In the genomic region with DNA sequence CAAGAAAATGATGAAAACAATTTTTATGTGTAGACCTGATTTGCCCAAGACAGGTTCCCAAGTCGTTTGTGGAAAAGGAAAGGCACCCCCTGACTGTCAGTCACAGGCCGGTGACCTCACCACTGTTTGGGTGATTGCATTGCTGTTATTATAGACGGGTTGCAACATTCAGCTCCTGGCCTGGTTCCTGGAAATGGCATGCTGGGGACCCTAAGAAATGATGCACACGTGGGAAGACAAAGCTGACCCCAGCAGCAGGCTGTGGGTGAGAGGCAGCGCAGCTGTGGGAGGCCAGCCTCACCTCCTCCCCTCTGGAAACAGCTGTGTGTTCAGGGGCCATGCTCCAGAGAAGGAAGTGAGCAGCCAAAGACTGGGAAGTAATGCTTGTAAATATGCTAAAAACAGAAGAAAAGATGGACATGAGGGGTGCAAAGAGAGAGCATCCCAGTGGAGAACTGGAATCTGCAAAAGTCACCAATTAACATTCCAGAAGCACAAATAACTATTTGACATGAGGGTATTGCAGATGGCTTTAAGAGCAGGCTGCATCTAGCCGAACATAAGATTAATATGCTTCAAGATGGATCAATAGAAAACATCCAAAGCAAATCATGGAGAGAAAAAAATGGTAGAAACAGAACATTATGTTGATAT, we compare ENCODE assay signal across 13 cellular contexts. TPM values are rescaled to one million over a fixed set of nuclear protein-coding genes. Genes with fewer than 3 reads are reported as not detected.
A peak's percentile ranks its signal among the peaks of the same experiment; 100 is the strongest.
DNase-seq lines count a peak whose midpoint lies in the region; ATAC-seq, FAIRE-seq and TF ChIP-seq lines count a peak whose summit lies in the region.
"Had no signal": no experiment of that assay in that cellular context is flagged by ENCODE, and none has a peak within 500 bp of the region (broad histone marks: within the 10 kb centered on the region; RNA-seq: fewer than 3 reads in every experiment).

No MANE protein-coding gene starts in this region.

- no peaks in the 10 kb centered on the region for H3K9me1 ChIP-seq in K562 (ENCODE audit: control insufficient read depth, insufficient read depth, low read length)

- ATAC-seq in K562 = no peak
- ATAC-seq in lower lobe of right lung = peak; percentile 75 to 88
- ATAC-seq in HG03439 (IDR thresholded peaks at IDR 0.05; ENCODE audit: unreplicated experiment) = no peak

- H2AFZ ChIP-seq in K562 (ENCODE audit: low read depth, low read length) = no peak overlapping the region

- no peak for TF ChIP-seq POLR2A in K562 (conservative IDR thresholded peaks at IDR 0.05)

- in situ Hi-C loops in KBM-7 (cut with MboI; ENCODE audit: low pct_unique_long_range_greater_than_20kb, low sequenced_read_pairs) = no loop called here
- in situ Hi-C loops in K562 (cut with MboI) = no loop called here

- H4K20me1 ChIP-seq in K562 (replicated peaks; ENCODE audit: control insufficient read depth, insufficient read depth, low read length) = no peaks in the 10 kb centered on the region

- intact Hi-C loops in K562 (cut with micrococcal nuclease) (no loop called here), lower lobe of right lung (cut with DNase I) (no loop called here)

- no peak overlapping the region for H3K9ac ChIP-seq in K562 (ENCODE audit: insufficient read depth in 1 of 2, low read depth in 2 of 2, low read length in 2 of 2)

- H3K27ac ChIP-seq in K562 (ENCODE audit: extremely low read depth, low read depth, low read length) (no peak overlapping the region), lower lobe of right lung (peak overlapping the region; percentile 18)
- H3K27ac ChIP-seq: cardiac muscle cell had no signal

- FAIRE-seq in K562 (lab: Jason Lieb, UNC) = no peak
- FAIRE-seq: keratinocyte had no signal

- TF ChIP-seq EP300 in K562 (IDR thresholded peaks at IDR 0.05; ENCODE audit: low read length) = no peak

- POLR2A ChIA-PET in K562 (lab: Yijun Ruan, JAX) (no interaction called here), GM10248 (lab: Yijun Ruan, JAX) (no interaction called here)

- 1% methylated on average over 6 of the region's 6 CpGs for WGBS in K562 (ENCODE audit: insufficient coverage, low coverage, missing lambda C conversion rate)

- TF ChIP-seq RAD21 in K562 (CRISPR knock-in tag; conservative IDR thresholded peaks at IDR 0.05 in 1 of 2, IDR thresholded peaks at IDR 0.05 in 1 of 2) = no peak

- BruUV-seq in K562 (replicated peaks; lab: Mats Ljungman, UMichigan) = no TSS peak

- H3K9me3 ChIP-seq in K562 (replicated peaks; ENCODE audit: control insufficient read depth, insufficient read depth, low read depth, low read length) (no peaks in the 10 kb centered on the region), lower lobe of right lung (no peaks in the 10 kb centered on the region)

- H3K4me2 ChIP-seq in K562 (ENCODE audit: insufficient read depth, low read length) = no peak overlapping the region

- TF ChIP-seq CTCF in K562 (IDR thresholded peaks at IDR 0.05 in 2 of 3, conservative IDR thresholded peaks at IDR 0.05 in 1 of 3; ENCODE audit: insufficient read depth in 2 of 3, low read depth in 1 of 3, low read length in 3 of 3) = no peak
- no peak for TF ChIP-seq CTCF in lower lobe of right lung (IDR thresholded peaks at IDR 0.05)
- no peak for TF ChIP-seq CTCF in GM10248 (IDR thresholded peaks at IDR 0.05; ENCODE audit: control extremely low read depth, extremely low read depth, low read depth, missing control alignments)

- H3K27me3 ChIP-seq in K562 (ENCODE audit: control insufficient read depth in 2 of 2, insufficient read depth in 2 of 2, low read length in 2 of 2) (peaks cover 24 to 51% of the 10 kb centered on the region in 2 experiments), lower lobe of right lung (ENCODE audit: low read depth) (no peaks in the 10 kb centered on the region)
- H3K27me3 ChIP-seq: cardiac muscle cell had no signal

- H3K4me1 ChIP-seq in K562 (replicated peaks in 1 of 2; ENCODE audit: control insufficient read depth in 2 of 2, insufficient read depth in 2 of 2, low read length in 2 of 2) (peaks cover 0 to 3% of the 10 kb centered on the region in 2 experiments; a peak in 1 of 5 replicates), lower lobe of right lung (peaks cover 36% of the 10 kb centered on the region)

- CTCF ChIA-PET in K562 (lab: Yijun Ruan, JAX; ENCODE audit: low intra/inter-chr PET ratio) (no interaction called here), GM10248 (lab: Yijun Ruan, JAX) (no interaction called here)

- DNase-seq in CD1c-positive myeloid dendritic cell (ENCODE audit: extremely low spot score) (peak; percentile 94), KBM-7 (peak; percentile 63), K562 (ENCODE audit: extremely low read depth in 1 of 4, low spot score in 3 of 4) (no peak), lower lobe of right lung (peak; percentile 84), foreskin melanocyte (no peak), NCI-H774 (lab: John Stamatoyannopoulos, UW) (no peak), GM10248 (ENCODE audit: extremely low spot score) (no peak)
- DNase-seq: activated CD4-positive, alpha-beta T cell treated with anti-CD3 and anti-CD28 coated beads for 1 hour; H9; NCI-H345 had no signal

- H3K36me3 ChIP-seq in K562 (ENCODE audit: control insufficient read depth, insufficient read depth, low read length) = no peaks in the 10 kb centered on the region
- no peaks in the 10 kb centered on the region for H3K36me3 ChIP-seq in lower lobe of right lung
- H3K36me3 ChIP-seq: cardiac muscle cell had no signal

- H3K79me2 ChIP-seq in K562 (ENCODE audit: control insufficient read depth, insufficient read depth, low read length) = no peaks in the 10 kb centered on the region

- H3K4me3 ChIP-seq in K562 (no peak overlapping the region), lower lobe of right lung (no peak overlapping the region)
- H3K4me3 ChIP-seq: cardiac muscle cell had no signal

TF ChIP-seq in K562, 482 proteins besides CTCF, POLR2A, EP300 and RAD21 (continues in another document):
- no peak for TF ChIP-seq ZKSCAN3 (CRISPR knock-in tag; IDR thresholded peaks at IDR 0.05)
- TF ChIP-seq, protein P1, sequence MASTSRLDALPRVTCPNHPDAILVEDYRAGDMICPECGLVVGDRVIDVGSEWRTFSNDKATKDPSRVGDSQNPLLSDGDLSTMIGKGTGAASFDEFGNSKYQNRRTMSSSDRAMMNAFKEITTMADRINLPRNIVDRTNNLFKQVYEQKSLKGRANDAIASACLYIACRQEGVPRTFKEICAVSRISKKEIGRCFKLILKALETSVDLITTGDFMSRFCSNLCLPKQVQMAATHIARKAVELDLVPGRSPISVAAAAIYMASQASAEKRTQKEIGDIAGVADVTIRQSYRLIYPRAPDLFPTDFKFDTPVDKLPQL (IDR thresholded peaks at IDR 0.05; ENCODE audit: extremely low read depth, insufficient read length) = no peak
- TF ChIP-seq ZEB2 (IDR thresholded peaks at IDR 0.05) = no peak
- TF ChIP-seq MYBL2 (IDR thresholded peaks at IDR 0.05; ENCODE audit: low read depth) = no peak
- no peak for TF ChIP-seq MYBL2 (CRISPR knock-in tag; IDR thresholded peaks at IDR 0.05; ENCODE audit: borderline replicate concordance)
- 0 out of 2 replicates have a peak, but pooled peaks have one; percentile 78 for TF ChIP-seq BCL6 (CRISPR knock-in tag; IDR thresholded peaks at IDR 0.05)
- TF ChIP-seq ZNF75A (CRISPR knock-in tag; IDR thresholded peaks at IDR 0.05) = no peak
- TF ChIP-seq SRSF7 (optimal IDR thresholded peaks at IDR 0.05; ENCODE audit: low read depth, low read length) = no peak
- TF ChIP-seq, protein P2, sequence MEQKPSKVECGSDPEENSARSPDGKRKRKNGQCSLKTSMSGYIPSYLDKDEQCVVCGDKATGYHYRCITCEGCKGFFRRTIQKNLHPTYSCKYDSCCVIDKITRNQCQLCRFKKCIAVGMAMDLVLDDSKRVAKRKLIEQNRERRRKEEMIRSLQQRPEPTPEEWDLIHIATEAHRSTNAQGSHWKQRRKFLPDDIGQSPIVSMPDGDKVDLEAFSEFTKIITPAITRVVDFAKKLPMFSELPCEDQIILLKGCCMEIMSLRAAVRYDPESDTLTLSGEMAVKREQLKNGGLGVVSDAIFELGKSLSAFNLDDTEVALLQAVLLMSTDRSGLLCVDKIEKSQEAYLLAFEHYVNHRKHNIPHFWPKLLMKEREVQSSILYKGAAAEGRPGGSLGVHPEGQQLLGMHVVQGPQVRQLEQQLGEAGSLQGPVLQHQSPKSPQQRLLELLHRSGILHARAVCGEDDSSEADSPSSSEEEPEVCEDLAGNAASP (IDR thresholded peaks at IDR 0.05) = no peak
- TF ChIP-seq THRAP3 (IDR thresholded peaks at IDR 0.05; ENCODE audit: borderline replicate concordance) = no peak
- no peak for TF ChIP-seq TAF9B (IDR thresholded peaks at IDR 0.05; ENCODE audit: partially characterized antibody)
- TF ChIP-seq, protein P3, sequence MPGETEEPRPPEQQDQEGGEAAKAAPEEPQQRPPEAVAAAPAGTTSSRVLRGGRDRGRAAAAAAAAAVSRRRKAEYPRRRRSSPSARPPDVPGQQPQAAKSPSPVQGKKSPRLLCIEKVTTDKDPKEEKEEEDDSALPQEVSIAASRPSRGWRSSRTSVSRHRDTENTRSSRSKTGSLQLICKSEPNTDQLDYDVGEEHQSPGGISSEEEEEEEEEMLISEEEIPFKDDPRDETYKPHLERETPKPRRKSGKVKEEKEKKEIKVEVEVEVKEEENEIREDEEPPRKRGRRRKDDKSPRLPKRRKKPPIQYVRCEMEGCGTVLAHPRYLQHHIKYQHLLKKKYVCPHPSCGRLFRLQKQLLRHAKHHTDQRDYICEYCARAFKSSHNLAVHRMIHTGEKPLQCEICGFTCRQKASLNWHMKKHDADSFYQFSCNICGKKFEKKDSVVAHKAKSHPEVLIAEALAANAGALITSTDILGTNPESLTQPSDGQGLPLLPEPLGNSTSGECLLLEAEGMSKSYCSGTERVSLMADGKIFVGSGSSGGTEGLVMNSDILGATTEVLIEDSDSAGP (CRISPR knock-in tag; IDR thresholded peaks at IDR 0.05) = no peak

RNA-seq across cellular contexts. Expression of a gene that starts 23.4 kb away (rescaled TPM):
- not detected in 2 replicates for total RNA-seq in K562 (2011; cell fraction: chromatin; rRNA removed; ENCODE audit: low replicate concordance)
- total RNA-seq in K562 (2011; cell fraction: nucleolus; rRNA removed) = not detected in 2 replicates
- total RNA-seq in K562 (2011; cell fraction: nucleoplasm; rRNA removed) = not detected in 2 replicates
- total RNA-seq in K562 (2014; rRNA removed) (0.12 TPM in 1 of 2 replicates, not detected in the other), K562 (2014; rRNA removed; fragmentation: Illumina TruSeq; extraction: Trizol) (not detected in 2 replicates), K562 (2015; rRNA removed; fragmentation: Illumina TruSeq; extraction: Trizol) (0.04 and 0.08 TPM in 2 replicates), K562 (2021) (0.07 and 0.09 TPM in 2 replicates), lower lobe of right lung (74.9 TPM)
- polyA plus RNA-seq in K562 (2011; rRNA removed) (not detected in 2 replicates), K562 (2014; fragmentation: Illumina TruSeq; extraction: Trizol) (not detected in 2 replicates), K562 (2014; fragmentation: Nextera tagmentation; extraction: Ambion mirVana) (not detected), K562 (2014; rRNA removed) (not detected in 2 replicates)
- polyA plus RNA-seq in K562 (2011; cell fraction: cytosol; rRNA removed) = not detected in 2 replicates
- polyA plus RNA-seq in K562 (2011; cell fraction: nucleus; rRNA removed) = not detected in 2 replicates
- polyA plus RNA-seq in K562 (2012) = 0.07 TPM in 1 of 2 replicates, not detected in the other
- polyA minus RNA-seq in K562 (2011; rRNA and poly(A)+ RNA removed) = not detected in 2 replicates
- polyA minus RNA-seq in K562 (2011; cell fraction: cytosol; rRNA and poly(A)+ RNA removed) = not detected in 2 replicates
- not detected in 2 replicates for polyA minus RNA-seq in K562 (2011; cell fraction: nucleus; rRNA and poly(A)+ RNA removed)

Comparison
In these comparisons a context has a peak if more than half of its experiments do, and no peak if none do; other contexts are left out.
1. DNase-seq: peak in CD1c-positive myeloid dendritic cell (single experiment), KBM-7 (single experiment) and lower lobe of right lung (single experiment); none in K562 (0 of 4), foreskin melanocyte (single experiment), NCI-H774 (single experiment) and GM10248 (single experiment).
2. ATAC-seq: peak in lower lobe of right lung (2 of 2); none in K562 (single experiment) and HG03439 (single experiment).
3. RNA of a gene that starts 23.4 kb away (total RNA-seq): 74.9 TPM in lower lobe of right lung (single experiment); 0.04 to 0.12 TPM in K562; every median in the first group is over 10 times any median in the second.